ENCODE assay signal across 17 cellular contexts in genomic region chr2:171025199-171025598, GRCh38.
DNase-seq lines count a peak whose midpoint lies in the region; ATAC-seq, FAIRE-seq and TF ChIP-seq lines count a peak whose summit lies in the region.
"Had no signal": no experiment of that assay in that cellular context is flagged by ENCODE, and none has a peak within 500 bp of the region (broad histone marks: within the 10 kb centered on the region; RNA-seq: fewer than 3 reads in every experiment).

No MANE protein-coding gene starts in this region.

- H3K9me3 Mint-ChIP-seq in progenitor cell of endocrine pancreas (ENCODE audit: low read depth), result no peaks in the 10 kb centered on the region
- H3K9me3 Mint-ChIP-seq: CD8-positive, alpha-beta memory T cell had no signal

- FAIRE-seq in G401.6 (lab: Jason Lieb, UNC) (peak; percentile 47), islet of Langerhans (lab: Jason Lieb, UNC) (peak; percentile 9)
- FAIRE-seq: A549, GM12878, GM18507, H54, HTR-8/SVneo had no signal

- peaks cover 22% of the 10 kb centered on the region for H3K4me1 Mint-ChIP-seq in progenitor cell of endocrine pancreas (ENCODE audit: low read depth)

- H3K36me3 Mint-ChIP-seq in progenitor cell of endocrine pancreas (ENCODE audit: insufficient read depth), result peaks cover 22% of the 10 kb centered on the region

- no peak overlapping the region for H3K4me3 Mint-ChIP-seq in progenitor cell of endocrine pancreas (ENCODE audit: low read depth)
- H3K4me3 Mint-ChIP-seq: CD8-positive, alpha-beta memory T cell had no signal

- DNase-seq in NCI-H69 (lab: John Stamatoyannopoulos, UW), result peak; percentile 71
- DNase-seq in progenitor cell of endocrine pancreas (ENCODE audit: low spot score, unreplicated experiment), result no peak
- DNase-seq in stimulated activated CD4-positive, alpha-beta T cell treated with anti-CD3 and anti-CD28 coated beads, Interleukin-15, amount 100 ng/mL, for 24 hours, result no peak
- no peak for DNase-seq in activated CD8-positive, alpha-beta memory T cell treated with anti-CD3 and anti-CD28 coated beads for 24 hours
- DNase-seq: BE2C; CD8-positive, alpha-beta memory T cell; DMS53; GM23248 had no signal

- no peaks in the 10 kb centered on the region for H3K27me3 Mint-ChIP-seq in progenitor cell of endocrine pancreas
- H3K27me3 Mint-ChIP-seq: CD8-positive, alpha-beta memory T cell had no signal

- no peak for TF ChIP-seq CTCF in progenitor cell of endocrine pancreas (IDR thresholded peaks at IDR 0.05; ENCODE audit: unreplicated experiment)

- ATAC-seq in HG02678 (IDR thresholded peaks at IDR 0.05; ENCODE audit: unreplicated experiment), result no peak
- no peak for ATAC-seq in GM21717 (IDR thresholded peaks at IDR 0.05; ENCODE audit: unreplicated experiment)
- ATAC-seq: A549, GM12878 had no signal

- H3K27ac Mint-ChIP-seq in progenitor cell of endocrine pancreas, result peak overlapping the region; percentile 49
